ENCODE assay signal across 24 cellular contexts in genomic region chr12:94235894-94236293, GRCh38.
DNase-seq lines count a peak whose midpoint lies in the region.
"Had no signal": no experiment of that assay in that cellular context is flagged by ENCODE, and none has a peak within 500 bp of the region (broad histone marks: within the 10 kb centered on the region; RNA-seq: fewer than 3 reads in every experiment).

No MANE protein-coding gene starts in this region.

- DNase-seq in NCI-H1092 treated with DMSO at 0.1 percent for 48 hours (lab: John Stamatoyannopoulos, UW) = peak; percentile 15
- no peak for DNase-seq in NCI-H1092 (lab: John Stamatoyannopoulos, UW)
- DNase-seq in Karpas-422 = peak; percentile 58
- DNase-seq in NCI-H510A treated with DMSO at 0.1 percent for 48 hours (lab: John Stamatoyannopoulos, UW) = peak; percentile 13
- DNase-seq in SHP77 treated with DMSO at 0.1 percent for 48 hours (lab: John Stamatoyannopoulos, UW) = peak; percentile 5
- no peak for DNase-seq in midbrain (lab: John Stamatoyannopoulos, UW)
- DNase-seq in activated CD8-positive, alpha-beta memory T cell treated with anti-CD3 and anti-CD28 coated beads for 24 hours = no peak
- DNase-seq in stimulated activated CD8-positive, alpha-beta memory T cell treated with anti-CD3 and anti-CD28 coated beads, Interleukin-4, amount 100 ng/mL, for 48 hours = no peak
- DNase-seq: Caco-2; CD8-positive, alpha-beta T cell; GF-D8; H9; IMR-90; KG1; MM.1S; NCI-H1694 treated with DMSO at 0.1 percent for 48 hours; NCI-H446; NCI-H774; PC-9; Right ventricle myocardium superior; T-helper 1 cell had no signal

- no peaks in the 10 kb centered on the region for H3K9me3 ChIP-seq in Karpas-422 (ENCODE audit: low read length)
- H3K9me3 ChIP-seq: Caco-2 had no signal

- H3K79me2 ChIP-seq in Karpas-422 (ENCODE audit: low read length) = no peaks in the 10 kb centered on the region

- no peaks in the 10 kb centered on the region for H3K36me3 ChIP-seq in Karpas-422 (ENCODE audit: insufficient read depth, low read length)

- H4K20me1 ChIP-seq in Karpas-422 (ENCODE audit: insufficient read depth, low read depth, low read length) = peaks cover 8% of the 10 kb centered on the region; the same call in 1 of the 2 replicates

- no peak overlapping the region for H3K9ac ChIP-seq in Karpas-422 (ENCODE audit: low read length)

- H2AFZ ChIP-seq in Karpas-422 (ENCODE audit: low read length) = no peak overlapping the region
- H2AFZ ChIP-seq: GM23338, PC-9 had no signal

- no peaks in the 10 kb centered on the region for H3K9me2 ChIP-seq in Karpas-422 (replicated peaks; ENCODE audit: insufficient read depth, low read length)

- no peak overlapping the region for H3K4me2 ChIP-seq in Karpas-422 (ENCODE audit: low read depth, low read length, poor library complexity, severe bottlenecking)
- H3K4me2 ChIP-seq: GM23338, PC-9 had no signal

- no peak overlapping the region for H3K4me3 ChIP-seq in Karpas-422 (ENCODE audit: low read length)
- H3K4me3 ChIP-seq: GM23338, PC-9 had no signal

- peaks cover 52% of the 10 kb centered on the region for H3K4me1 ChIP-seq in Karpas-422 (ENCODE audit: low read length)
- H3K4me1 ChIP-seq: Caco-2 had no signal

- H3K27me3 ChIP-seq in Karpas-422 (ENCODE audit: low read length) = no peaks in the 10 kb centered on the region

- H3K27ac ChIP-seq in Karpas-422 (ENCODE audit: low read length) = no peak overlapping the region
- H3K27ac ChIP-seq: 22Rv1, C4-2B, PC-9 had no signal

Comparison
In these comparisons a context has a peak if more than half of its experiments do, and no peak if none do; other contexts are left out.
1. DNase-seq: peak in NCI-H1092 treated with DMSO at 0.1 percent for 48 hours (single experiment), Karpas-422 (single experiment), NCI-H510A treated with DMSO at 0.1 percent for 48 hours (single experiment) and SHP77 treated with DMSO at 0.1 percent for 48 hours (single experiment); none in NCI-H1092 (single experiment), midbrain (single experiment), activated CD8-positive, alpha-beta memory T cell treated with anti-CD3 and anti-CD28 coated beads for 24 hours (single experiment) and stimulated activated CD8-positive, alpha-beta memory T cell treated with anti-CD3 and anti-CD28 coated beads, Interleukin-4, amount 100 ng/mL, for 48 hours (single experiment).